ENCODE assay signal across 1 cellular context in genomic region chr2:6828299-6828584, GRCh38.
TF ChIP-seq lines count a peak whose summit lies in the region.

No MANE protein-coding gene starts in this region.

TF ChIP-seq in H1, 55 proteins besides CTCF, POLR2A, EP300 and RAD21:
- no peak for TF ChIP-seq SIX5 (IDR thresholded peaks at IDR 0.05; ENCODE audit: low read depth, low read length)
- TF ChIP-seq CTBP2 (IDR thresholded peaks at IDR 0.05; ENCODE audit: borderline replicate concordance, insufficient read depth, insufficient read length, low read length), result no peak
- TF ChIP-seq MAFK (IDR thresholded peaks at IDR 0.05; ENCODE audit: low read depth, low read length), result peak; percentile 44; the same call in 1 of the 2 replicates
- no peak for TF ChIP-seq RBBP5 (IDR thresholded peaks at IDR 0.05; ENCODE audit: borderline replicate concordance, low read depth, low read length)
- no peak for TF ChIP-seq RNF2 (IDR thresholded peaks at IDR 0.05; ENCODE audit: borderline replicate concordance, low read depth, low read length, missing control alignments, poor library complexity, severe bottlenecking)
- no peak for TF ChIP-seq SAP30 (IDR thresholded peaks at IDR 0.05; ENCODE audit: insufficient read depth, insufficient replicate concordance, low read length)
